10 cellular contexts compared by ENCODE assay signal in the genomic region with DNA sequence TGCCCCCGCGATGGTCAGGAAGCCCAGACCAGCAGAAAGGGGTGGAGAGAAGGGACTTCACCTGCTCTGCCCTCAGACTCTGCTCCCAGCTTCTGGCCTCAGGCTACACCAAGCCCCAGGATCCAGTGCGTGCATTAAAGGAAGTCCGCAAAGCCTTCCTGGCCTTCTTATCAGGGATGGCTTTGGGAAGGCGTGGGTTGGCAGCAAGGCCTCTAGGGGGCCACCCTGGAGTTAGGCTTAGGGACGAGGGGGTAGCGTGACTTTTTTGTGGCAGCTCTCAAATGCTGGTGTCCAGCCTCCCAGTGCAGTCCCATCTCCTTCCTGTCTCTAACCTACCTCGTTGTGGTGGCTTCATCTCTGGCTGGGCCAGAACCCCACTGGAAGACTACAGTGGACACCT. TPM values are rescaled to one million over a fixed set of nuclear protein-coding genes. Genes with fewer than 3 reads are reported as not detected.
DNase-seq lines count a peak whose midpoint lies in the region; ATAC-seq and TF ChIP-seq lines count a peak whose summit lies in the region.
"Had no signal": no experiment of that assay in that cellular context is flagged by ENCODE, and none has a peak within 500 bp of the region (broad histone marks: within the 10 kb centered on the region; RNA-seq: fewer than 3 reads in every experiment).

No MANE protein-coding gene starts in this region.

- no peak overlapping the region for H2BK15ac ChIP-seq in neuronal stem cell (ENCODE audit: low read length)

- no peak overlapping the region for H3K4me3 ChIP-seq in Loucy (ENCODE audit: low read length, poor library complexity, severe bottlenecking)
- no peak overlapping the region for H3K4me3 ChIP-seq in neuronal stem cell (ENCODE audit: low read length in 2 of 2)
- no peak overlapping the region for H3K4me3 ChIP-seq in thyroid gland (replicated peaks in 1 of 3)

- ATAC-seq in effector memory CD8-positive, alpha-beta T cell (replicated peaks) = no peak
- no peak for ATAC-seq in HG03521 (IDR thresholded peaks at IDR 0.05; ENCODE audit: unreplicated experiment)

- no peak overlapping the region for H4K8ac ChIP-seq in neuronal stem cell (ENCODE audit: low read depth, low read length)

- H3K14ac ChIP-seq in neuronal stem cell (ENCODE audit: low read length) = no peak overlapping the region

- no peaks in the 10 kb centered on the region for H3K36me3 ChIP-seq in Loucy (ENCODE audit: insufficient read depth, low read length)
- H3K36me3 ChIP-seq in neuronal stem cell (replicated peaks in 1 of 2; ENCODE audit: control insufficient read depth in 2 of 2, insufficient read depth in 2 of 2, low read length in 2 of 2) = no peaks in the 10 kb centered on the region
- H3K36me3 ChIP-seq in thyroid gland = no peaks in the 10 kb centered on the region

- no CpG with 5 or more reads among the region's 8 CpGs for WGBS in neuronal stem cell (ENCODE audit: extremely low coverage in 2 of 2, insufficient read length in 2 of 2, insufficient replicate concordance in 1 of 2), 2 donors
- 80 to 100% methylated on average over 3 to 8 of the region's 8 CpGs for WGBS in thyroid gland, 2 donors

- H3K4me1 Mint-ChIP-seq in chondrocyte (ENCODE audit: low read depth) = peaks cover 10% of the 10 kb centered on the region
- H3K4me1 Mint-ChIP-seq in effector memory CD8-positive, alpha-beta T cell (ENCODE audit: low read depth in 2 of 2) = no peaks in the 10 kb centered on the region
- H3K4me1 Mint-ChIP-seq: activated CD8-positive, alpha-beta memory T cell treated with anti-CD3 and anti-CD28 coated beads, Interleukin-2, amount 10 ng/mL, durations not matched to agents 7 days and 5 days had no signal

- H3K27me3 Mint-ChIP-seq in chondrocyte (ENCODE audit: low read depth) = no peaks in the 10 kb centered on the region
- H3K27me3 Mint-ChIP-seq in effector memory CD8-positive, alpha-beta T cell = no peaks in the 10 kb centered on the region
- H3K27me3 Mint-ChIP-seq: activated CD8-positive, alpha-beta memory T cell treated with anti-CD3 and anti-CD28 coated beads, Interleukin-2, amount 10 ng/mL, durations not matched to agents 7 days and 5 days had no signal

- H4K20me1 ChIP-seq in Loucy (ENCODE audit: insufficient read depth, low read length, poor library complexity, severe bottlenecking) = no peaks in the 10 kb centered on the region

- H3K9me3 Mint-ChIP-seq in chondrocyte (ENCODE audit: low read depth) = no peaks in the 10 kb centered on the region
- H3K9me3 Mint-ChIP-seq in effector memory CD8-positive, alpha-beta T cell = no peaks in the 10 kb centered on the region
- H3K9me3 Mint-ChIP-seq: immature natural killer cell had no signal

- no peaks in the 10 kb centered on the region for H3K27me3 ChIP-seq in Loucy (ENCODE audit: insufficient read depth, low read length, poor library complexity, severe bottlenecking)
- no peaks in the 10 kb centered on the region for H3K27me3 ChIP-seq in neuronal stem cell (ENCODE audit: control insufficient read depth in 3 of 3, insufficient read depth in 3 of 3, low read depth in 1 of 3, low read length in 3 of 3)
- H3K27me3 ChIP-seq in thyroid gland = no peaks in the 10 kb centered on the region

- no peak overlapping the region for H4K91ac ChIP-seq in neuronal stem cell (ENCODE audit: low read depth, low read length, poor library complexity)

- no peak overlapping the region for H3K4ac ChIP-seq in neuronal stem cell (ENCODE audit: low read length)

- TF ChIP-seq POLR2A in thyroid gland (IDR thresholded peaks at IDR 0.05) = no peak

- peak overlapping the region; percentile 77 for H2AFZ ChIP-seq in Loucy (ENCODE audit: low read length)
- peak overlapping the region; percentile 52 for H2AFZ ChIP-seq in neuronal stem cell (ENCODE audit: low read length)

- H2BK120ac ChIP-seq in neuronal stem cell (ENCODE audit: low read depth, low read length) = no peak overlapping the region

- H3K4me2 ChIP-seq in Loucy (ENCODE audit: low read depth, low read length, poor library complexity, severe bottlenecking) (no peak overlapping the region), neuronal stem cell (ENCODE audit: insufficient read depth, low read length, poor library complexity, severe bottlenecking) (no peak overlapping the region)

- H3K4me1 ChIP-seq in Loucy (ENCODE audit: insufficient read depth, low read length, poor library complexity, severe bottlenecking) (peaks cover 5% of the 10 kb centered on the region), neuronal stem cell (ENCODE audit: control insufficient read depth in 2 of 2, insufficient read depth in 1 of 2, low read depth in 1 of 2, low read length in 2 of 2) (peaks cover 1 to 8% of the 10 kb centered on the region in 2 donors), thyroid gland (no peaks in the 10 kb centered on the region)

- H3K9me3 ChIP-seq in Loucy (ENCODE audit: insufficient read depth, low read depth, low read length) (no peaks in the 10 kb centered on the region), neuronal stem cell (replicated peaks in 1 of 2; ENCODE audit: control insufficient read depth in 2 of 2, insufficient read depth in 1 of 2, low read depth in 1 of 2, low read length in 2 of 2) (no peaks in the 10 kb centered on the region), thyroid gland (no peaks in the 10 kb centered on the region)

- no peaks in the 10 kb centered on the region for H3F3A ChIP-seq in Loucy (ENCODE audit: low read depth)

- no peak overlapping the region for H3K23ac ChIP-seq in neuronal stem cell (ENCODE audit: low read depth, low read length, poor library complexity)

- no peak overlapping the region for H2BK5ac ChIP-seq in neuronal stem cell (ENCODE audit: low read length)

- H3K9ac ChIP-seq in Loucy (ENCODE audit: low read depth, low read length, poor library complexity, severe bottlenecking) = no peak overlapping the region
- no peak overlapping the region for H3K9ac ChIP-seq in neuronal stem cell (ENCODE audit: low read depth, low read length, poor library complexity)

- no peaks in the 10 kb centered on the region for H3K36me3 Mint-ChIP-seq in chondrocyte (ENCODE audit: low read depth)
- H3K36me3 Mint-ChIP-seq in effector memory CD8-positive, alpha-beta T cell (ENCODE audit: insufficient read depth) = no peaks in the 10 kb centered on the region
- H3K36me3 Mint-ChIP-seq: activated CD8-positive, alpha-beta memory T cell treated with anti-CD3 and anti-CD28 coated beads, Interleukin-2, amount 10 ng/mL, durations not matched to agents 7 days and 5 days; immature natural killer cell had no signal

- no peak overlapping the region for H2AK5ac ChIP-seq in neuronal stem cell (ENCODE audit: low read depth, low read length)

- H3K18ac ChIP-seq in neuronal stem cell (ENCODE audit: low read length) = peak overlapping the region; percentile 48

- intact Hi-C loops in thyroid gland (cut with DNase I) = no loop called here

- peak; percentile 60 for DNase-seq in DMS 273 (lab: John Stamatoyannopoulos, UW; ENCODE audit: unreplicated experiment)
- DNase-seq in DMS 273 treated with DMSO at 0.1 percent for 48 hours (lab: John Stamatoyannopoulos, UW) = no peak
- no peak for DNase-seq in chondrocyte (ENCODE audit: low spot score)
- DNase-seq in neuronal stem cell (ENCODE audit: low spot score) = no peak
- DNase-seq in effector memory CD8-positive, alpha-beta T cell = no peak
- DNase-seq in thyroid gland = no peak
- DNase-seq: activated CD8-positive, alpha-beta memory T cell treated with anti-CD3 and anti-CD28 coated beads, Interleukin-2, amount 10 ng/mL, durations not matched to agents 7 days and 5 days; immature natural killer cell had no signal

- no peaks in the 10 kb centered on the region for H3K9me2 ChIP-seq in Loucy (replicated peaks; ENCODE audit: low read depth, low read length)

- no peak overlapping the region for H2BK12ac ChIP-seq in neuronal stem cell (ENCODE audit: low read length)

- H3K27ac ChIP-seq in neuronal stem cell (replicated peaks; ENCODE audit: low read length) (no peak overlapping the region), thyroid gland (no peak overlapping the region)

- no peaks in the 10 kb centered on the region for H3K79me1 ChIP-seq in neuronal stem cell (ENCODE audit: low read depth, low read length)

- H3K4me3 Mint-ChIP-seq in chondrocyte (ENCODE audit: unreplicated experiment) = no peak overlapping the region
- H3K4me3 Mint-ChIP-seq in effector memory CD8-positive, alpha-beta T cell = no peak overlapping the region
- H3K4me3 Mint-ChIP-seq: activated CD8-positive, alpha-beta memory T cell treated with anti-CD3 and anti-CD28 coated beads, Interleukin-2, amount 10 ng/mL, durations not matched to agents 7 days and 5 days; immature natural killer cell had no signal

- H3K27ac Mint-ChIP-seq in chondrocyte (ENCODE audit: unreplicated experiment) = no peak overlapping the region
- H3K27ac Mint-ChIP-seq in effector memory CD8-positive, alpha-beta T cell = no peak overlapping the region
- H3K27ac Mint-ChIP-seq: activated CD8-positive, alpha-beta memory T cell treated with anti-CD3 and anti-CD28 coated beads, Interleukin-2, amount 10 ng/mL, durations not matched to agents 7 days and 5 days had no signal

- H3K79me2 ChIP-seq in Loucy (ENCODE audit: insufficient read depth, low read length) = no peaks in the 10 kb centered on the region

- peak; percentile 66 for TF ChIP-seq CTCF in Loucy (conservative IDR thresholded peaks at IDR 0.05; ENCODE audit: low read length)
- TF ChIP-seq CTCF in chondrocyte (IDR thresholded peaks at IDR 0.05) = peak; percentile 61
- TF ChIP-seq CTCF in thyroid gland (IDR thresholded peaks at IDR 0.05) = no peak

RNA-seq across cellular contexts. Expression of a gene that starts 18.9 kb away (rescaled TPM):
- total RNA-seq in chondrocyte = 610 to 772 TPM (median 621 TPM) in 3 replicates
- 2,500 TPM for polyA plus RNA-seq in neuronal stem cell (2013, experiment 1 of 2)
- 2,467 TPM for polyA plus RNA-seq in neuronal stem cell (2013, experiment 2 of 2)
- 1,000 to 10,000 TPM in 3 of 4 donors, 100 to 1,000 TPM in 1; 826 to 1,348 (median 1,271) TPM for total RNA-seq in thyroid gland

RNA-seq across cellular contexts. Expression of a gene that starts 31.3 kb away (rescaled TPM):
- total RNA-seq in chondrocyte = 21.1 to 24.5 TPM (median 21.7 TPM) in 3 replicates
- 7.8 TPM for polyA plus RNA-seq in neuronal stem cell (2013, experiment 1 of 2)
- 7.4 TPM for polyA plus RNA-seq in neuronal stem cell (2013, experiment 2 of 2)
- total RNA-seq in thyroid gland = 10 to 100 TPM; 34.9 to 98.8 (median 77.6) TPM

RNA-seq across cellular contexts. Expression of a gene that starts 39.7 kb away (rescaled TPM):
- total RNA-seq in chondrocyte (10.0 to 19.4 TPM (median 10.2 TPM) in 3 replicates), thyroid gland (10 to 100 TPM; 20.0 to 91.9 (median 49.3) TPM)
- polyA plus RNA-seq in neuronal stem cell (2013, experiment 1 of 2) = 18.1 TPM
- polyA plus RNA-seq in neuronal stem cell (2013, experiment 2 of 2) = 16.4 TPM

RNA-seq across cellular contexts. Expression of a gene that starts 40.8 kb away (rescaled TPM):
- total RNA-seq in chondrocyte (24.3 to 38.0 TPM (median 25.7 TPM) in 3 replicates), thyroid gland (10 to 100 TPM; 64.5 to 94.9 (median 87.8) TPM)
- polyA plus RNA-seq in neuronal stem cell (2013, experiment 1 of 2) = 4.3 TPM
- 4.5 TPM for polyA plus RNA-seq in neuronal stem cell (2013, experiment 2 of 2)

RNA-seq across cellular contexts. Expression of a gene that starts 41.8 kb away (rescaled TPM):
- total RNA-seq in chondrocyte = 32.5 to 33.6 TPM (median 33.3 TPM) in 3 replicates
- 13.5 TPM for polyA plus RNA-seq in neuronal stem cell (2013, experiment 1 of 2)
- polyA plus RNA-seq in neuronal stem cell (2013, experiment 2 of 2) = 13.8 TPM
- 10 to 100 TPM in 3 of 4 donors, 1 to 10 TPM in 1; 6.9 to 10.6 (median 10.4) TPM for total RNA-seq in thyroid gland

Comparison
In these comparisons a context has a peak if more than half of its experiments do, and no peak if none do; other contexts are left out.
1. CTCF ChIP-seq: peak in Loucy (single experiment) and chondrocyte (single experiment); none in thyroid gland (0 of 6).